Comparison of ENCODE assay signal across 15 cellular contexts in the genomic region with DNA sequence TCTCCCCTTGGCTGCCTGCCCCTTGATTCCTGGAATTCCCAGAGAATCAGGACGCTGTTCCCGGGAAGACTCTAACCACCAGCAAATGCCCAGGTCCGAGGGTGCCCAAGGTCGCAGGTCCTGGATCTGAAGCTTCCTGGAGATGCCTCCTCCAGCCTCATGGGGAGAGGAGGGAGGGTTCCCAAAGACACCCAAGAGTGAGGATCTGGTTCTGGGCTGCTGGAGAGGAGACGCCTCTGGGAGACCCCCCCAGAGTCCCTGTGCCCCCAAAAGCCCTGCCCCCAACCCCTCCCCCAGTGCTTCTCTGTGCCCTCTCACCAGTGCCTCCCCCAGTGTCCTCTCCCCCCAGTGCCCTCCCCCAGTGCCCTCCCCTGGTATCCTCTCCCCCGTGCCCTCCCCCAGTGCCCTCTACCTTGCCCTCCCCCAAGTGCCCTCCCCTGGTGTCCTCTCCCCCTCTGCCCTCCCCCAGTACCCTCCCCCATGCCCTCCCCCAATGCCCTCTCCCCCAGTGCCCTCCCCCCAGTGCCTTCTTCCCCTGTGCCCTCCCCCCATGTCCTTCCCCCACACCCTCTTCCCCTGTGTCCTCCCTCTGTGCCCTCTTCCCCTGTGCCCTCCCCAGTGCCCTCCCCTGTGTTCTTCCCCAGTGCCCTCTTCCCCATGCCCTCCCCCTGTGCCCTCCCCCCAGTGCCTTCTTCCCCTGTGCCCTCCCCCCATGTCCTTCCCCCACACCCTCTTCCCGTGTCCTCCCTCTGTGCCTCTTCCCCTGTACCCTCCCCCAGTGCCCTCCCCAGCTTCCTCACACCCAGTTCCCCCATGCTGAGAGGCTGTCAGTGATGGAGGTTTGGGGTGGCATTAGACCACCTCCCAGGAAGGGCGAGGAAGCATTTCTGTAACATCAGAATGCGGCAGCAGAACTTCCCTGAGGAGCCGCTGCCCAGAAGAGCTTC. TPM values are rescaled to one million over a fixed set of nuclear protein-coding genes. Genes with fewer than 3 reads are reported as not detected.
A peak's percentile ranks its signal among the peaks of the same experiment; 100 is the strongest.
DNase-seq lines count a peak whose midpoint lies in the region; ATAC-seq and TF ChIP-seq lines count a peak whose summit lies in the region.
"Had no signal": no experiment of that assay in that cellular context is flagged by ENCODE, and none has a peak within 500 bp of the region (broad histone marks: within the 10 kb centered on the region; RNA-seq: fewer than 3 reads in every experiment).

No MANE protein-coding gene starts in this region.

- H3K27me3 ChIP-seq in prostate gland (replicated peaks; ENCODE audit: insufficient read depth), result no peaks in the 10 kb centered on the region

- intact Hi-C loops in prostate gland (cut with DNase I), result no loop called here

- H3K4me3 ChIP-seq in AG09309 (ENCODE audit: control insufficient read depth, low read depth, low read length), result peak overlapping the region; percentile 31
- H3K4me3 ChIP-seq in fibroblast of mammary gland (ENCODE audit: control insufficient read depth, low read depth, low read length), result peak overlapping the region; percentile 44
- peak overlapping the region; percentile 5 to 16 for H3K4me3 ChIP-seq in prostate gland

- no peak for TF ChIP-seq POLR2A in prostate gland (IDR thresholded peaks at IDR 0.05)

- TF ChIP-seq CTCF in AG09309 (IDR thresholded peaks at IDR 0.05; ENCODE audit: control insufficient read depth, insufficient read depth, low read depth, low read length, missing control alignments), result no peak
- no peak for TF ChIP-seq CTCF in fibroblast of mammary gland (conservative IDR thresholded peaks at IDR 0.05; ENCODE audit: control insufficient read depth, insufficient read depth, low read depth, low read length)
- TF ChIP-seq CTCF in prostate gland (IDR thresholded peaks at IDR 0.05), result no peak

- 60% methylated on average over 10 of the region's 10 CpGs for WGBS in prostate gland

- H3K4me1 ChIP-seq in prostate gland (replicated peaks), result peaks cover 14% of the 10 kb centered on the region

- no peak for ATAC-seq in HG02610 (IDR thresholded peaks at IDR 0.05; ENCODE audit: unreplicated experiment)
- ATAC-seq: activated CD4-positive, alpha-beta T cell treated with anti-CD3 and anti-CD28 coated beads for 36 hours had no signal

- H3K9me3 ChIP-seq in prostate gland, result no peaks in the 10 kb centered on the region

- DNase-seq in AG09309 (ENCODE audit: low read depth) (no peak), RKO (ENCODE audit: low spot score) (peak; percentile 45), fibroblast of mammary gland (ENCODE audit: low read depth) (no peak), prostate gland (ENCODE audit: low spot score) (no peak), NOMO-1 treated with DMSO at 0.1 percent for 48 hours (lab: John Stamatoyannopoulos, UW; ENCODE audit: unreplicated experiment) (no peak), HPDE6-E6E7 (ENCODE audit: extremely low spot score) (no peak), T1000 (lab: John Stamatoyannopoulos, UW) (no peak)
- DNase-seq: activated naive CD4-positive, alpha-beta T cell treated with anti-CD3 and anti-CD28 coated beads, Interleukin-2, amount 50 U/mL, for 16 hours; CD4-positive, alpha-beta T cell; NCI-H187; SIG-M5 had no signal

- peak overlapping the region; percentile 64 to 69 for H3K27ac ChIP-seq in prostate gland

- no peaks in the 10 kb centered on the region for H3K36me3 ChIP-seq in prostate gland

RNA-seq across cellular contexts. Expression of a gene that starts 6.3 kb away (rescaled TPM):
- total RNA-seq in prostate gland, result 10 to 100 TPM in 1 of 2 donors, 1 to 10 TPM in 1; 9.0 to 12.5 TPM

RNA-seq across cellular contexts. Expression of a gene that starts 19.1 kb away (rescaled TPM):
- 10 to 100 TPM in 1 of 2 donors, not detected in 1; 10.6 TPM for total RNA-seq in prostate gland
- total RNA-seq: activated CD4-positive, alpha-beta T cell treated with anti-CD3 and anti-CD28 coated beads for 36 hours; CD4-positive, alpha-beta T cell; esophagus mucosa; mucosa of gallbladder had no signal

RNA-seq across cellular contexts. Expression of a gene that starts 22.5 kb away (rescaled TPM):
- total RNA-seq in prostate gland, result 1 to 10 TPM in 1 of 2 donors, not detected in 1; 2.8 TPM

RNA-seq across cellular contexts. Expression of a gene that starts 31.7 kb away (rescaled TPM):
- not detected for total RNA-seq in prostate gland
- total RNA-seq: activated CD4-positive, alpha-beta T cell treated with anti-CD3 and anti-CD28 coated beads for 36 hours; CD4-positive, alpha-beta T cell; esophagus mucosa; mucosa of gallbladder had no signal
